ENCODE assay signal across 8 cellular contexts in the genomic region with DNA sequence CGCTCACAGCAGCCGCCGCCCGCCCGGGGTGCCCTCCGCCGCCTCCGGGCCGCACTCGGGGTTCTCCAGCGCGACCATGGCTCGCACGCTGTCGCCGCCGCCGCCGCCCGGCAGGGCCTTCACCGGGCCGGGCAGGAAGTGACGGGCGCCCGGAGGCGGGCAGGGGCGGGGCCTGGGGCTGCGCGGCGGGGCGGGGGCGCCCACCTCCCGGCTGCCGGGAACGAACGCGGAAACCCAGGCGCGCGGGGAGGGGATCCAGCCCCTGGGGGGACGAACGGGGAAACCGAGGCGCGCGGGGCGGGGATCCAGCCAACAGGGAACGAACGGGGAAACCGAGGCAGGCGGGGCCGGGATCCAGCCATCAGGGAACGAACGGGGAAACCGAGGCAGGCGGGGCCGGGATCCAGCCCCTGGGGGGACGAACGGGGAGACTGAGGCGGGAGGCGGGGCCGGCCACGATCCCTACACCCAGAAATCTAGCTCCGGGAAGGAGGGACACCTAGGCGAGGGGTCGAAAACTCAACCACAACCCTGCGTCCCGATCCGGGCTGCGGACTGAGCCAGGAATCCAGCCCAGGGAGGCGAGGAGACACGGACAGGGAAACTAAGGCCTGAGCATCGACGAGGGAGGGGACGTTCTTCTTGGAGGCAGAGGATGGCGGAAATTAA. TPM values are rescaled to one million over a fixed set of nuclear protein-coding genes. Genes with fewer than 3 reads are reported as not detected.
DNase-seq lines count a peak whose midpoint lies in the region; ATAC-seq and TF ChIP-seq lines count a peak whose summit lies in the region.

TSS of gene R3HDM4 (minus strand) at position 140 of the 669 bp plus-strand sequence. CDS start at position 78, 62 bp downstream.

- H3K4me3 ChIP-seq in upper lobe of left lung: peak within 1 kb of the TSS; percentile 79 to 97 (median 84)

- WGBS in upper lobe of left lung, 2 donors: 0 to 1% methylated on average over 22 to 29 of the region's 76 CpGs

- peak in 3 of 4 donors; percentile 12 to 69 (median 35) for TF ChIP-seq POLR2A in upper lobe of left lung (IDR thresholded peaks at IDR 0.05)

- peak; percentile 91 to 95 for ATAC-seq in left cardiac atrium
- peak; percentile 52 to 92 for ATAC-seq in upper lobe of left lung (ENCODE audit: low FRiP score in 2 of 2)

- peaks cover 29 to 44% (median 41%) of the 10 kb centered on the region in 4 donors for H3K4me1 ChIP-seq in upper lobe of left lung

- peak within 1 kb of the TSS; percentile 94 to 100 (median 96) for H3K27ac ChIP-seq in upper lobe of left lung

- peaks cover 1 to 19% (median 16%) of the 10 kb centered on the region in 4 donors for H3K27me3 ChIP-seq in upper lobe of left lung

- intact Hi-C loops in T-helper 1 cell treated with Interleukin-12 subunit alpha and Interleukin-12 subunit beta and Interleukin-4 antibody, amounts not matched to agents 30 ng/mL and 1 ng/mL, for 36 hours (cut with micrococcal nuclease): loop anchor here (1.0 kb wide), 2 partner anchors 20 to 40 kb away; partner anchors contain the start of genes MED16 and RNU6-9
- intact Hi-C loops in left cardiac atrium (cut with DNase I): no loop called here
- intact Hi-C loops in posterior cingulate gyrus (cut with DNase I): no loop called here

- no peak for TF ChIP-seq EP300 in upper lobe of left lung (IDR thresholded peaks at IDR 0.05)

- TF ChIP-seq CTCF in upper lobe of left lung (IDR thresholded peaks at IDR 0.05): peak in 1 of 6 experiments; percentile 7

- no peaks in the 10 kb centered on the region for H3K9me3 ChIP-seq in upper lobe of left lung

- peak; percentile 17 for DNase-seq in DMS79 treated with DMSO at 0.1 percent for 48 hours (lab: John Stamatoyannopoulos, UW)
- no peak for DNase-seq in DMS79 (lab: John Stamatoyannopoulos, UW)
- no peak for DNase-seq in HT1080 (ENCODE audit: low read depth)
- DNase-seq in amniotic epithelial cell (ENCODE audit: low read depth): peak; percentile 38
- DNase-seq in left cardiac atrium: peak; percentile 86
- DNase-seq in posterior cingulate gyrus: peak; percentile 65 to 97 (median 81)
- DNase-seq in upper lobe of left lung: peak; percentile 84 to 98

- H3K36me3 ChIP-seq in upper lobe of left lung: no peaks in the 10 kb centered on the region

RNA-seq across cellular contexts. Expression of gene R3HDM4, which starts in this region (rescaled TPM):
- total RNA-seq in HT1080 (2014; rRNA removed; shearing (Covaris generic)): 32.2 and 42.2 TPM in 2 replicates
- 101 and 102 TPM in 2 replicates for polyA plus RNA-seq in HT1080 (2015; cell fraction: cytosol; rRNA removed)
- polyA plus RNA-seq in HT1080 (2015; cell fraction: nucleus; rRNA removed): 86.2 and 89.5 TPM in 2 replicates
- 122 and 138 TPM in 2 replicates for total RNA-seq in T-helper 1 cell treated with Interleukin-12 subunit alpha and Interleukin-12 subunit beta and Interleukin-4 antibody, amounts not matched to agents 30 ng/mL and 1 ng/mL, for 36 hours
- total RNA-seq in left cardiac atrium (10 to 100 TPM; 18.3 to 31.6 TPM), upper lobe of left lung (10 to 100 TPM; 39.6 to 71.2 (median 63.3) TPM)

Comparison
In these comparisons a context has a peak if more than half of its experiments do, and no peak if none do; other contexts are left out.
1. DNase-seq: peak in DMS79 treated with DMSO at 0.1 percent for 48 hours (single experiment), amniotic epithelial cell (single experiment), left cardiac atrium (single experiment), posterior cingulate gyrus (10 of 10) and upper lobe of left lung (2 of 2); none in DMS79 (single experiment) and HT1080 (single experiment).